Comparison of ENCODE assay signal across 15 cellular contexts in genomic region chr7:88358534-88358838, GRCh38. TPM values are rescaled to one million over a fixed set of nuclear protein-coding genes. Genes with fewer than 3 reads are reported as not detected.
"Had no signal": no experiment of that assay in that cellular context is flagged by ENCODE, and none has a peak within 500 bp of the region (broad histone marks: within the 10 kb centered on the region; RNA-seq: fewer than 3 reads in every experiment).

No MANE protein-coding gene starts in this region.

- H3K4me3 ChIP-seq: gastrocnemius medialis, mucosa of descending colon, stomach had no signal

- H3K4me1 Mint-ChIP-seq: naive thymus-derived CD4-positive, alpha-beta T cell had no signal

- H3K36me3 Mint-ChIP-seq: naive thymus-derived CD4-positive, alpha-beta T cell had no signal

- H3K27ac Mint-ChIP-seq: naive thymus-derived CD4-positive, alpha-beta T cell had no signal

- ATAC-seq: gastrocnemius medialis had no signal

- H3K4me3 Mint-ChIP-seq: naive thymus-derived CD4-positive, alpha-beta T cell had no signal

- H3K4me1 ChIP-seq: gastrocnemius medialis had no signal

- H3K9me3 Mint-ChIP-seq: naive thymus-derived CD4-positive, alpha-beta T cell had no signal

- DNase-seq: activated CD4-positive, alpha-beta T cell treated with anti-CD3 and anti-CD28 coated beads for 1 hour; activated CD4-positive, alpha-beta T cell treated with anti-CD3 and anti-CD28 coated beads, Interleukin-2, amount 50 U/mL, for 4 hours; activated naive CD4-positive, alpha-beta T cell; activated T-cell treated with anti-CD3 and anti-CD28 coated beads for 4 hours; aorta; gastrocnemius medialis; heart right ventricle; naive thymus-derived CD4-positive, alpha-beta T cell; stimulated activated CD4-positive, alpha-beta T cell treated with anti-CD3 and anti-CD28 coated beads, Interleukin-1b, Interleukin-23, amount 100 ng/mL, for 48 hours; stomach; T1000 had no signal

- FAIRE-seq: islet of Langerhans, urothelium cell line had no signal

- H3K9me3 ChIP-seq: gastrocnemius medialis, heart right ventricle, mucosa of descending colon, stomach had no signal

- H3K36me3 ChIP-seq: gastrocnemius medialis, heart right ventricle, stomach had no signal

- H3K27ac ChIP-seq: gastrocnemius medialis, heart right ventricle, stomach had no signal

RNA-seq across cellular contexts. Expression of gene STEAP4, which starts 51.8 kb away (rescaled TPM):
- total RNA-seq: dermis microvascular lymphatic vessel endothelial cell had no signal
- polyA plus RNA-seq: naive thymus-derived CD4-positive, alpha-beta T cell had no signal
